ENCODE assay signal across 20 cellular contexts in genomic region chr20:24961384-24962181, GRCh38. TPM values are rescaled to one million over a fixed set of nuclear protein-coding genes. Genes with fewer than 3 reads are reported as not detected.
DNase-seq lines count a peak whose midpoint lies in the region; ATAC-seq and TF ChIP-seq lines count a peak whose summit lies in the region.
"Had no signal": no experiment of that assay in that cellular context is flagged by ENCODE, and none has a peak within 500 bp of the region (broad histone marks: within the 10 kb centered on the region; RNA-seq: fewer than 3 reads in every experiment).

No MANE protein-coding gene starts in this region.

- POLR2A ChIA-PET in CD4-positive, alpha-beta memory T cell (lab: Charles Lee; ENCODE audit: partially characterized antibody), result interaction anchor here (1.0 to 1.8 kb wide), 5 partner anchors 12 to 234 kb away, joined by 3 to 19 read pairs (median 3); partner anchors contain the start of genes ACSS1, CST7 and ENTPD6

- peaks cover 0 to 4% (median 1%) of the 10 kb centered on the region in 3 donors for H3K27me3 Mint-ChIP-seq in CD14-positive monocyte (ENCODE audit: low read depth in 3 of 3)
- no peaks in the 10 kb centered on the region for H3K27me3 Mint-ChIP-seq in CD4-positive, alpha-beta memory T cell
- H3K27me3 Mint-ChIP-seq in activated T-helper 17 cell treated with anti-CD3 and anti-CD28 coated beads, Interleukin-2, amount 50 U/mL, for 72 hours, result no peaks in the 10 kb centered on the region
- H3K27me3 Mint-ChIP-seq in memory B cell, result no peaks in the 10 kb centered on the region

- WGBS in heart right ventricle, 2 donors, result 90 to 91% methylated on average over 20 of the region's 20 CpGs

- H3K4me1 Mint-ChIP-seq in CD14-positive monocyte (no peaks in the 10 kb centered on the region), memory B cell (no peaks in the 10 kb centered on the region)
- H3K4me1 Mint-ChIP-seq in CD4-positive, alpha-beta memory T cell, result peaks cover 11 to 40% (median 22%) of the 10 kb centered on the region in 4 donors
- H3K4me1 Mint-ChIP-seq in activated T-helper 17 cell treated with anti-CD3 and anti-CD28 coated beads, Interleukin-2, amount 50 U/mL, for 72 hours, result peaks cover 11% of the 10 kb centered on the region

- H3K27me3 ChIP-seq in CD4-positive, alpha-beta memory T cell (ENCODE audit: insufficient read depth, low read length), result no peaks in the 10 kb centered on the region
- H3K27me3 ChIP-seq in heart right ventricle, result no peaks in the 10 kb centered on the region
- H3K27me3 ChIP-seq: esophagus muscularis mucosa, transverse colon had no signal

- intact Hi-C loops in CD14-positive monocyte (cut with micrococcal nuclease) (no loop called here), heart right ventricle (cut with DNase I) (no loop called here)
- intact Hi-C loops in CD4-positive, alpha-beta memory T cell (cut with micrococcal nuclease), result no loop called here

- no peaks in the 10 kb centered on the region for H3K9me3 ChIP-seq in CD4-positive, alpha-beta memory T cell (ENCODE audit: control insufficient read depth in 1 of 2, low read length in 2 of 2)
- H3K9me3 ChIP-seq in heart right ventricle, result no peaks in the 10 kb centered on the region
- H3K9me3 ChIP-seq: esophagus muscularis mucosa, mucosa of descending colon, transverse colon had no signal

- CTCF ChIA-PET in CD4-positive, alpha-beta memory T cell (lab: Charles Lee; ENCODE audit: partially characterized antibody), result interaction anchor here (0.8 to 3.1 kb wide), 6 partner anchors 11 to 199 kb away, joined by 3 to 20 read pairs (median 5); no protein-coding TSS in a partner anchor

- H3K9me3 Mint-ChIP-seq in CD14-positive monocyte (no peaks in the 10 kb centered on the region), memory B cell (no peaks in the 10 kb centered on the region)
- H3K9me3 Mint-ChIP-seq in CD4-positive, alpha-beta memory T cell, result no peaks in the 10 kb centered on the region
- no peaks in the 10 kb centered on the region for H3K9me3 Mint-ChIP-seq in activated T-helper 17 cell treated with anti-CD3 and anti-CD28 coated beads, Interleukin-2, amount 50 U/mL, for 72 hours

- peaks cover 62% of the 10 kb centered on the region for H3K36me3 ChIP-seq in CD4-positive, alpha-beta memory T cell (ENCODE audit: insufficient read depth, low read length)
- peaks cover 0 to 96% (median 14%) of the 10 kb centered on the region in 9 donors for H3K36me3 ChIP-seq in heart right ventricle

- H3K4me1 ChIP-seq in CD4-positive, alpha-beta memory T cell (ENCODE audit: insufficient read depth, low read length), result peaks cover 30% of the 10 kb centered on the region
- no peaks in the 10 kb centered on the region for H3K4me1 ChIP-seq in heart right ventricle
- H3K4me1 ChIP-seq: esophagus muscularis mucosa, transverse colon had no signal

- ATAC-seq in activated T-helper 17 cell treated with anti-CD3 and anti-CD28 coated beads, Interleukin-2, amount 50 U/mL, for 72 hours (replicated peaks), result no peak
- no peak for ATAC-seq in memory B cell (ENCODE audit: low read depth)
- ATAC-seq in left lobe of liver, result no peak
- no peak for ATAC-seq in heart right ventricle
- ATAC-seq: left cardiac atrium, mucosa of descending colon had no signal

- no peak for TF ChIP-seq CTCF in CD14-positive monocyte (IDR thresholded peaks at IDR 0.05)
- no peak for TF ChIP-seq CTCF in heart right ventricle (IDR thresholded peaks at IDR 0.05)

- H3K36me3 Mint-ChIP-seq in CD14-positive monocyte, result peaks cover 82 to 92% of the 10 kb centered on the region in 2 donors
- H3K36me3 Mint-ChIP-seq in CD4-positive, alpha-beta memory T cell, result peaks cover 45 to 84% of the 10 kb centered on the region in 2 donors
- peaks cover 73% of the 10 kb centered on the region for H3K36me3 Mint-ChIP-seq in activated T-helper 17 cell treated with anti-CD3 and anti-CD28 coated beads, Interleukin-2, amount 50 U/mL, for 72 hours (ENCODE audit: low read depth)
- H3K36me3 Mint-ChIP-seq in memory B cell, result peaks cover 35% of the 10 kb centered on the region

- DNase-seq in CD14-positive monocyte (ENCODE audit: low spot score) (no peak), memory B cell (ENCODE audit: low spot score in 2 of 2) (no peak), left lobe of liver (ENCODE audit: low spot score) (no peak), NOMO-1 (lab: John Stamatoyannopoulos, UW; ENCODE audit: unreplicated experiment in 2 of 2) (no peak), NCI-H2227 treated with DMSO at 0.1 percent for 48 hours (lab: John Stamatoyannopoulos, UW) (no peak), heart right ventricle (no peak)
- no peak for DNase-seq in CD4-positive, alpha-beta memory T cell
- DNase-seq: activated CD4-positive, alpha-beta T cell treated with anti-CD3 and anti-CD28 coated beads for 4 hours; anterior cingulate cortex; COR-L47; left cardiac atrium; NCI-H1930; NCI-H446 treated with DMSO at 0.1 percent for 48 hours; retina; stimulated activated CD4-positive, alpha-beta T cell treated with anti-CD3 and anti-CD28 coated beads, Interleukin-12 subunit alpha, Interleukin-12 subunit beta, amount 100 ng/mL, for 4 hours; transverse colon had no signal

- peak overlapping the region; percentile 63 for H3K27ac ChIP-seq in CD4-positive, alpha-beta memory T cell (ENCODE audit: low read depth, low read length)
- H3K27ac ChIP-seq in heart right ventricle, result peak overlapping the region in 1 of 10 donors; percentile 81
- H3K27ac ChIP-seq: esophagus muscularis mucosa, RWPE1, transverse colon had no signal

- H3K4me3 ChIP-seq in CD4-positive, alpha-beta memory T cell (ENCODE audit: low read length in 2 of 2), result no peak overlapping the region
- H3K4me3 ChIP-seq in heart right ventricle, result no peak overlapping the region
- H3K4me3 ChIP-seq: esophagus muscularis mucosa, mucosa of descending colon, transverse colon had no signal

- no peak overlapping the region for H3K4me3 Mint-ChIP-seq in CD14-positive monocyte
- H3K4me3 Mint-ChIP-seq in CD4-positive, alpha-beta memory T cell, result peak overlapping the region in 3 of 8 donors; percentile 23 to 67 (median 34)
- no peak overlapping the region for H3K4me3 Mint-ChIP-seq in activated T-helper 17 cell treated with anti-CD3 and anti-CD28 coated beads, Interleukin-2, amount 50 U/mL, for 72 hours
- H3K4me3 Mint-ChIP-seq in memory B cell, result no peak overlapping the region

- H3K27ac Mint-ChIP-seq in CD14-positive monocyte (peak overlapping the region in 5 of 7 donors; percentile 31 to 74 (median 69)), memory B cell (peak overlapping the region; percentile 41)
- H3K27ac Mint-ChIP-seq in CD4-positive, alpha-beta memory T cell, result peak overlapping the region; percentile 87 to 96 (median 91)
- H3K27ac Mint-ChIP-seq in activated T-helper 17 cell treated with anti-CD3 and anti-CD28 coated beads, Interleukin-2, amount 50 U/mL, for 72 hours, result peak overlapping the region; percentile 78

RNA-seq across cellular contexts. Expression of gene CST7, which starts 12.5 kb away (rescaled TPM):
- polyA plus RNA-seq in CD14-positive monocyte (1 to 10 TPM; 1.8 to 3.2 TPM), heart right ventricle (1 to 10 TPM; 1.2 to 1.5 TPM)
- total RNA-seq in CD4-positive, alpha-beta memory T cell, result 10 to 100 TPM; 23.2 to 23.3 TPM
- 10 to 100 TPM; 57.7 to 62.8 TPM for polyA plus RNA-seq in CD4-positive, alpha-beta memory T cell
- total RNA-seq in activated T-helper 17 cell treated with anti-CD3 and anti-CD28 coated beads, Interleukin-2, amount 50 U/mL, for 72 hours, result 10 to 100 TPM; 38.2 to 41.7 TPM
- total RNA-seq in left lobe of liver (0.38 TPM), heart right ventricle (1 to 10 TPM in 4 of 10 donors, under 1 TPM in 4, not detected in 2; 0.28 to 10.0 (median 1.0) TPM)

RNA-seq across cellular contexts. Expression of gene APMAP, which starts 31.0 kb away (rescaled TPM):
- polyA plus RNA-seq in CD14-positive monocyte, result 10 to 100 TPM; 73.2 to 74.0 TPM
- 10 to 100 TPM; 48.4 to 50.0 TPM for total RNA-seq in CD4-positive, alpha-beta memory T cell
- polyA plus RNA-seq in CD4-positive, alpha-beta memory T cell, result 100 to 1,000 TPM in 1 of 2 donors, 10 to 100 TPM in 1; 70.7 to 130 TPM
- total RNA-seq in activated T-helper 17 cell treated with anti-CD3 and anti-CD28 coated beads, Interleukin-2, amount 50 U/mL, for 72 hours, result 10 to 100 TPM; 30.7 to 49.4 TPM
- total RNA-seq in left lobe of liver, result 180 TPM
- total RNA-seq in heart right ventricle, result 10 to 100 TPM; 22.5 to 44.6 (median 33.1) TPM
- polyA plus RNA-seq in heart right ventricle, result 10 to 100 TPM; 15.3 to 48.5 TPM

Comparison
In these comparisons a context has a peak if more than half of its experiments do, and no peak if none do; other contexts are left out.
1. H3K27ac Mint-ChIP-seq: peak in every context shown above with its lines; median percentile 91 in CD4-positive, alpha-beta memory T cell; 78 in activated T-helper 17 cell treated with anti-CD3 and anti-CD28 coated beads, Interleukin-2, amount 50 U/mL, for 72 hours; 69 in CD14-positive monocyte; 41 in memory B cell.